26 cellular contexts compared by ENCODE assay signal in genomic region chr6:111470991-111471390, GRCh38.
"Had no signal": no experiment of that assay in that cellular context is flagged by ENCODE, and none has a peak within 500 bp of the region (broad histone marks: within the 10 kb centered on the region; RNA-seq: fewer than 3 reads in every experiment).

No MANE protein-coding gene starts in this region.

- H3K27me3 Mint-ChIP-seq: naive thymus-derived CD4-positive, alpha-beta T cell; natural killer cell treated with Interleukin-12 subunit alpha and Interleukin-12 subunit beta and Interleukin-15 and Interleukin-18, amount 100 ng/mL, for 72 hours; progenitor cell of endocrine pancreas; stimulated activated naive B cell treated with anti-CD40 and anti-IgM and Interleukin-4, amounts not matched to agents 10 μg/mL and 1 μg/mL and 100 μg/mL, for 72 hours had no signal

- H3K4me3 Mint-ChIP-seq: immature natural killer cell; naive thymus-derived CD4-positive, alpha-beta T cell; natural killer cell treated with Interleukin-12 subunit alpha and Interleukin-12 subunit beta and Interleukin-15 and Interleukin-18, amount 100 ng/mL, for 72 hours; stimulated activated naive B cell treated with anti-CD40 and anti-IgM and Interleukin-4, amounts not matched to agents 10 μg/mL and 1 μg/mL and 100 μg/mL, for 72 hours had no signal

- H3K4me1 Mint-ChIP-seq: immature natural killer cell had no signal

- ATAC-seq: left colon; left lung; lower lobe of right lung; mucosa of descending colon; naive thymus-derived CD4-positive, alpha-beta T cell; natural killer cell treated with Interleukin-12 subunit alpha and Interleukin-12 subunit beta and Interleukin-15 and Interleukin-18, amount 100 ng/mL, for 72 hours; right lobe of liver; stimulated activated naive B cell treated with anti-CD40 and anti-IgM and Interleukin-4, amounts not matched to agents 10 μg/mL and 1 μg/mL and 100 μg/mL, for 72 hours; stimulated activated naive CD8-positive, alpha-beta T cell treated with anti-CD3 and anti-CD28 coated beads, Interleukin-15, Interleukin-2, amounts not matched to agents 100 U/mL and 50 U/mL, for 24 hours; upper lobe of right lung had no signal

- H3K27ac Mint-ChIP-seq: progenitor cell of endocrine pancreas; stimulated activated naive B cell treated with anti-CD40 and anti-IgM and Interleukin-4, amounts not matched to agents 10 μg/mL and 1 μg/mL and 100 μg/mL, for 72 hours had no signal

- H3K9me3 Mint-ChIP-seq: immature natural killer cell; naive thymus-derived CD4-positive, alpha-beta T cell; natural killer cell treated with Interleukin-12 subunit alpha and Interleukin-12 subunit beta and Interleukin-15 and Interleukin-18, amount 100 ng/mL, for 72 hours; stimulated activated naive B cell treated with anti-CD40 and anti-IgM and Interleukin-4, amounts not matched to agents 10 μg/mL and 1 μg/mL and 100 μg/mL, for 72 hours had no signal

- H3K36me3 Mint-ChIP-seq: natural killer cell treated with Interleukin-12 subunit alpha and Interleukin-12 subunit beta and Interleukin-15 and Interleukin-18, amount 100 ng/mL, for 72 hours; stimulated activated naive B cell treated with anti-CD40 and anti-IgM and Interleukin-4, amounts not matched to agents 10 μg/mL and 1 μg/mL and 100 μg/mL, for 72 hours had no signal

- DNase-seq: hypothalamus; immature natural killer cell; kidney; left colon; left lung; lower lobe of right lung; mammary epithelial cell; mesendoderm; midbrain; mucosa of descending colon; naive thymus-derived CD4-positive, alpha-beta T cell; ovary; right lobe of liver; stimulated activated CD4-positive, alpha-beta T cell treated with anti-CD3 and anti-CD28 coated beads, Interleukin-1b, Interleukin-23, amount 100 ng/mL, for 48 hours; stimulated activated CD4-positive, alpha-beta T cell treated with anti-CD3 and anti-CD28 coated beads, Interleukin-2, amount 100 ng/mL, for 48 hours; stimulated activated CD4-positive, alpha-beta T cell treated with anti-CD3 and anti-CD28 coated beads, Interleukin-4, amount 100 ng/mL, for 4 hours; stimulated activated CD8-positive, alpha-beta memory T cell treated with anti-CD3 and anti-CD28 coated beads, Interleukin-4, amount 100 ng/mL, for 48 hours; stimulated activated naive B cell treated with anti-CD40 and anti-IgM and Interleukin-4, amounts not matched to agents 10 μg/mL and 1 μg/mL and 100 μg/mL, for 72 hours; stimulated activated naive CD8-positive, alpha-beta T cell treated with anti-CD3 and anti-CD28 coated beads, Interleukin-15, Interleukin-2, amounts not matched to agents 100 U/mL and 50 U/mL, for 24 hours; stomach; testis; thyroid gland; transverse colon; upper lobe of right lung had no signal
